Comparison of ENCODE assay signal across 1 cellular context in the genomic region with DNA sequence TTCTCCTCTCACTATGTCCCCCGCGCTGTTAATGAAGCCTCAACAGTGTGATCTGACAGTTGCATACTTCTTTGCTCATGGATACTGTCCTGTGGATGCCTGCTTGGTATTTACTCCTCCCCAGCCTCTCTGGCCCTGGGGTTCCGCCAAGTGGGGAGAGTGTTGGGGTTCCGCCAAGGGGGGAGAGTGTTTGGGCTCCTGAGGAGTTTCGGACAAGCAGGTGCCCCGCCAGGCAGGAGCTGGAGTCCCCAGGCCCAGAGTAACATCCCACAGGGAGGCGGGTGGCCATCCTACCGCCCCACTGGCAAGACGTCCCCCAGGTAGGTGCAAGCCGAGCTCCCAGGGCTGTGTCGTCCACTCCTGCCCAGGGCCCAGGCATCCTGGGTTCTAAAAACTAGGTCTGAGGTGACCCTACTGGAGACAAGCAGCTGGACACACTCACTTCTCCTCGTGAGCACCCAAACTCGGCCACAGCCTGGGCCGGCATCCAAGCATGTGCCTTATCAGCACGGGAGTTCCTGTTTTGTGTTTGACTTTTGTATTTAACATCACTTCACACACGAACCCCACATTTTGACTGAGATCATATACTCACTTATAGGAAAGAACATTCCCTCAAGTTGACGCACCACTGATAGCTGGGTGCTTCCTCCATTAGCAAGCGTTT.
TF ChIP-seq lines count a peak whose summit lies in the region.

No MANE protein-coding gene starts in this region.

TF ChIP-seq in IMR-90, 13 proteins besides CTCF, POLR2A, EP300 and RAD21 (continued from another document):
- TF ChIP-seq RCOR1 (IDR thresholded peaks at IDR 0.05; ENCODE audit: insufficient replicate concordance, low read length) (no peak), FOS (IDR thresholded peaks at IDR 0.05; ENCODE audit: low read depth, low read length) (peak; percentile 45), MXI1 (IDR thresholded peaks at IDR 0.05; ENCODE audit: borderline replicate concordance, low read depth, low read length) (peak; percentile 56; the same call in 1 of the 2 replicates), BHLHE40 (IDR thresholded peaks at IDR 0.05; ENCODE audit: low read depth, low read length) (peak; percentile 99), CEBPB (IDR thresholded peaks at IDR 0.05; ENCODE audit: low read depth, low read length) (no peak)
